Comparison of ENCODE assay signal across 31 cellular contexts in genomic region chr6:31634969-31635575, GRCh38. TPM values are rescaled to one million over a fixed set of nuclear protein-coding genes. Genes with fewer than 3 reads are reported as not detected.
DNase-seq lines count a peak whose midpoint lies in the region; ATAC-seq, FAIRE-seq and TF ChIP-seq lines count a peak whose summit lies in the region.
"Had no signal": no experiment of that assay in that cellular context is flagged by ENCODE, and none has a peak within 500 bp of the region (broad histone marks: within the 10 kb centered on the region; RNA-seq: fewer than 3 reads in every experiment).

No MANE protein-coding gene starts in this region.

- peak overlapping the region; percentile 3 for H2AK9ac ChIP-seq in IMR-90 (replicated peaks; ENCODE audit: low read depth, low read length, poor library complexity)

- POLR2A ChIA-PET in IMR-90 (lab: Charles Lee; ENCODE audit: unreplicated experiment) (no interaction called here), H1 (lab: Charles Lee; ENCODE audit: partially characterized antibody) (interaction anchor here (0.7 to 34.9 kb wide), 11 partner anchors 10 to 161 kb away, joined by 3 to 883 read pairs (median 4); partner anchors contain the start of genes APOM, ATP6V1G2, BAG6 and C6orf47)

- H3K4me2 ChIP-seq in IMR-90 (ENCODE audit: low read depth, low read length) (no peak overlapping the region), H1 (ENCODE audit: insufficient read depth in 1 of 2, low read depth in 2 of 2, low read length in 2 of 2) (no peak overlapping the region)

- no peak overlapping the region for H3K4me3 Mint-ChIP-seq in activated CD8-positive, alpha-beta memory T cell treated with anti-CD3 and anti-CD28 coated beads, Interleukin-2, amount 10 ng/mL, durations not matched to agents 7 days and 5 days
- H3K4me3 Mint-ChIP-seq in nephron: no peak overlapping the region
- H3K4me3 Mint-ChIP-seq: B cell, H9 had no signal

- no peaks in the 10 kb centered on the region for H3K9me1 ChIP-seq in IMR-90 (ENCODE audit: insufficient read depth, low read length)

- H3K79me2 ChIP-seq in H1 (ENCODE audit: control insufficient read depth in 1 of 2, insufficient read depth in 2 of 2, low read length in 2 of 2): no peaks in the 10 kb centered on the region; a peak in 1 of 4 replicates

- no peak overlapping the region for H3K27ac ChIP-seq in IMR-90 (ENCODE audit: insufficient read depth, low read length)
- no peak overlapping the region for H3K27ac ChIP-seq in H1 (ENCODE audit: low read depth, low read length)
- H3K27ac ChIP-seq: esophagus squamous epithelium, HL-60, Peyer's patch, SJCRH30, thoracic aorta, vagina had no signal

- no peak for FAIRE-seq in H1 (lab: Jason Lieb, UNC)
- FAIRE-seq: small intestine, TTC549 had no signal

- H3K36me3 ChIP-seq in IMR-90 (ENCODE audit: control insufficient read depth, insufficient read depth, low read length) (peaks cover 85% of the 10 kb centered on the region), H1 (ENCODE audit: control insufficient read depth in 2 of 4, insufficient read depth in 4 of 4, low read length in 3 of 4) (peaks cover 64 to 98% (median 83%) of the 10 kb centered on the region in 4 experiments)

- peaks cover 61% of the 10 kb centered on the region for H3K36me3 Mint-ChIP-seq in activated CD8-positive, alpha-beta memory T cell treated with anti-CD3 and anti-CD28 coated beads, Interleukin-2, amount 10 ng/mL, durations not matched to agents 7 days and 5 days
- peaks cover 75% of the 10 kb centered on the region for H3K36me3 Mint-ChIP-seq in nephron (ENCODE audit: low read depth)

- H3K9me3 ChIP-seq in IMR-90 (ENCODE audit: control insufficient read depth, insufficient read depth, low read length) (no peaks in the 10 kb centered on the region), H1 (ENCODE audit: insufficient read depth in 2 of 2, low read depth in 1 of 2, low read length in 1 of 2) (no peaks in the 10 kb centered on the region)
- H3K9me3 ChIP-seq: esophagus squamous epithelium, gastroesophageal sphincter, mucosa of descending colon, Peyer's patch, SJCRH30, thoracic aorta, vagina had no signal

- intact Hi-C loops in IMR-90 (cut with micrococcal nuclease): no loop called here

- H3K56ac ChIP-seq in IMR-90 (ENCODE audit: extremely low read depth, insufficient read depth, low read length) (no peak overlapping the region), H1 (replicated peaks; ENCODE audit: insufficient read length, low read depth, low read length) (no peak overlapping the region)

- H3K4me3 ChIP-seq in IMR-90 (ENCODE audit: insufficient read depth, low read depth, low read length) (no peak overlapping the region), H1 (ENCODE audit: extremely low read depth in 1 of 4, insufficient read depth in 2 of 4, low read depth in 3 of 4, low read length in 4 of 4) (no peak overlapping the region)
- H3K4me3 ChIP-seq: esophagus squamous epithelium, gastroesophageal sphincter, mucosa of descending colon, Peyer's patch, SJCRH30, thoracic aorta, vagina had no signal

- H3K4me1 ChIP-seq in IMR-90 (ENCODE audit: control insufficient read depth, insufficient read depth, low read length) (no peaks in the 10 kb centered on the region; the same call in 1 of the 2 replicates), H1 (replicated peaks in 1 of 4; ENCODE audit: control insufficient read depth in 3 of 4, insufficient read depth in 4 of 4, low read length in 3 of 4) (no peaks in the 10 kb centered on the region)
- H3K4me1 ChIP-seq: esophagus squamous epithelium, gastroesophageal sphincter, Peyer's patch, SJCRH30, vagina had no signal

- H3K27ac Mint-ChIP-seq in activated CD8-positive, alpha-beta memory T cell treated with anti-CD3 and anti-CD28 coated beads, Interleukin-2, amount 10 ng/mL, durations not matched to agents 7 days and 5 days: peak overlapping the region; percentile 39
- peak overlapping the region in 2 of 3 experiments; percentile 10 to 23 for H3K27ac Mint-ChIP-seq in nephron
- H3K27ac Mint-ChIP-seq: B cell had no signal

- TF ChIP-seq RAD21 in IMR-90 (IDR thresholded peaks at IDR 0.05; ENCODE audit: low read length): no peak
- no peak for TF ChIP-seq RAD21 in H1 (IDR thresholded peaks at IDR 0.05 in 1 of 2, conservative IDR thresholded peaks at IDR 0.05 in 1 of 2; ENCODE audit: low read depth in 2 of 2, low read length in 2 of 2)

- no peak for TF ChIP-seq POLR2A in IMR-90 (IDR thresholded peaks at IDR 0.05; ENCODE audit: low read depth, low read length)
- no peak; a peak in 1 of 3 replicates for TF ChIP-seq POLR2A in H1 (IDR thresholded peaks at IDR 0.05; ENCODE audit: control extremely low read depth in 1 of 2, low read depth in 2 of 2, low read length in 2 of 2)

- H4K20me1 ChIP-seq in IMR-90 (ENCODE audit: insufficient read depth, low read length) (peaks cover 28% of the 10 kb centered on the region), H1 (replicated peaks in 1 of 2; ENCODE audit: control insufficient read depth in 1 of 2, insufficient read depth in 2 of 2, low read length in 2 of 2) (peaks cover 19 to 21% of the 10 kb centered on the region in 2 experiments)

- H4K8ac ChIP-seq in IMR-90 (ENCODE audit: low read depth in 2 of 2, low read length in 2 of 2): no peak overlapping the region
- H4K8ac ChIP-seq in H1 (ENCODE audit: extremely low read depth, insufficient read depth, low read length): 0 out of 2 replicates have a peak overlapping the region, but pooled peaks have one; percentile 9

- H3K9me3 Mint-ChIP-seq in activated CD8-positive, alpha-beta memory T cell treated with anti-CD3 and anti-CD28 coated beads, Interleukin-2, amount 10 ng/mL, durations not matched to agents 7 days and 5 days (ENCODE audit: low read depth): no peaks in the 10 kb centered on the region
- H3K9me3 Mint-ChIP-seq in nephron: no peaks in the 10 kb centered on the region
- H3K9me3 Mint-ChIP-seq: H9 had no signal

- H3K23me2 ChIP-seq in H1 (ENCODE audit: low read depth, low read length): no peaks in the 10 kb centered on the region

- H3K9ac ChIP-seq in IMR-90 (ENCODE audit: low read depth, low read length) (no peak overlapping the region), H1 (replicated peaks in 1 of 4; ENCODE audit: extremely low read depth in 1 of 4, low read depth in 3 of 4, low read length in 3 of 4) (no peak overlapping the region)

- H4K5ac ChIP-seq in IMR-90 (ENCODE audit: low read depth, low read length) (no peak overlapping the region), H1 (ENCODE audit: insufficient read length, low read depth, low read length) (no peak overlapping the region)

- H3K4ac ChIP-seq in IMR-90 (ENCODE audit: low read depth, low read length): no peak overlapping the region
- no peak overlapping the region for H3K4ac ChIP-seq in H1 (replicated peaks; ENCODE audit: insufficient read length, low read depth, low read length)

- no peak overlapping the region for H2BK12ac ChIP-seq in H1 (ENCODE audit: low read depth, low read length)

- CTCF ChIA-PET in activated CD8-positive, alpha-beta memory T cell treated with anti-CD3 and anti-CD28 coated beads, Interleukin-2, amount 10 ng/mL, durations not matched to agents 7 days and 5 days (lab: Charles Lee): interaction anchor here (1.0 to 1.7 kb wide), 3 partner anchors 15 to 36 kb away, joined by 3 read pairs; no protein-coding TSS in a partner anchor
- CTCF ChIA-PET in IMR-90 (lab: Yijun Ruan, JAX): no interaction called here
- CTCF ChIA-PET in H1 (lab: Charles Lee; ENCODE audit: partially characterized antibody): interaction anchor here (1.0 to 3.0 kb wide), 7 partner anchors 8 to 317 kb away, joined by 3 to 11 read pairs (median 6); partner anchors contain the start of genes BAG6 and GPANK1

- H3K18ac ChIP-seq in IMR-90 (ENCODE audit: low read depth, low read length): no peak overlapping the region
- H3K18ac ChIP-seq in H1 (ENCODE audit: extremely low read depth, low read length): no peak overlapping the region

- H4K91ac ChIP-seq in IMR-90 (ENCODE audit: insufficient read depth, low read depth, low read length) (no peak overlapping the region), H1 (replicated peaks; ENCODE audit: insufficient read length, low read length) (no peak overlapping the region)

- in situ Hi-C loops in IMR-90 (cut with MboI; ENCODE audit: low sequenced_read_pairs): no loop called here

- H2AFZ ChIP-seq in IMR-90 (replicated peaks; ENCODE audit: low read length, poor library complexity): no peak overlapping the region
- H2AFZ ChIP-seq in H1 (ENCODE audit: low read length): no peak overlapping the region

- TF ChIP-seq EP300 in H1 (IDR thresholded peaks at IDR 0.05; ENCODE audit: borderline replicate concordance in 1 of 2, low read depth in 2 of 2, low read length in 2 of 2): no peak

- no peak overlapping the region for H3K23ac ChIP-seq in IMR-90 (ENCODE audit: low read depth, low read length)
- no peak overlapping the region for H3K23ac ChIP-seq in H1 (ENCODE audit: insufficient read length)

- BruUV-seq in IMR-90 (replicated peaks; lab: Mats Ljungman, UMichigan): no TSS peak

- ATAC-seq in activated CD8-positive, alpha-beta memory T cell treated with anti-CD3 and anti-CD28 coated beads, Interleukin-2, amount 10 ng/mL, durations not matched to agents 7 days and 5 days: no peak
- ATAC-seq in IMR-90 (ENCODE audit: low read depth): no peak
- ATAC-seq: gastroesophageal sphincter, left ventricle myocardium superior, mucosa of descending colon had no signal

- no peak overlapping the region for H2BK20ac ChIP-seq in IMR-90 (ENCODE audit: low read depth, low read length)
- H2BK20ac ChIP-seq in H1 (ENCODE audit: low read length): no peak overlapping the region

- dilution Hi-C loops in IMR-90 (cut with HindIII; ENCODE audit: low sequenced_read_pairs, unreplicated experiment): no loop called here

- H2BK5ac ChIP-seq in IMR-90 (ENCODE audit: low read depth, low read length, poor library complexity, severe bottlenecking) (no peak overlapping the region), H1 (ENCODE audit: low read depth, low read length) (no peak overlapping the region)

- no peak for TF ChIP-seq CTCF in IMR-90 (conservative IDR thresholded peaks at IDR 0.05; ENCODE audit: low read depth, low read length)
- no peak for TF ChIP-seq CTCF in H1 (IDR thresholded peaks at IDR 0.05; ENCODE audit: control extremely low read depth in 1 of 3, insufficient read depth in 1 of 3, low read depth in 1 of 3, low read length in 3 of 3)
- no peak for TF ChIP-seq CTCF in nephron (IDR thresholded peaks at IDR 0.05; ENCODE audit: unreplicated experiment in 3 of 3)

- no peak overlapping the region for H3K14ac ChIP-seq in IMR-90 (replicated peaks; ENCODE audit: low read depth, low read length)
- no peak overlapping the region for H3K14ac ChIP-seq in H1 (ENCODE audit: insufficient read length)

- H2BK120ac ChIP-seq in IMR-90 (ENCODE audit: low read depth, low read length) (no peak overlapping the region), H1 (replicated peaks; ENCODE audit: low read depth, low read length) (no peak overlapping the region)

- H3K79me1 ChIP-seq in IMR-90 (ENCODE audit: low read depth in 1 of 2, low read length in 2 of 2) (peaks cover 29 to 39% of the 10 kb centered on the region in 2 experiments), H1 (ENCODE audit: low read depth, low read length) (peaks cover 9% of the 10 kb centered on the region; the same call in 1 of the 2 replicates)

- H2BK15ac ChIP-seq in IMR-90 (ENCODE audit: low read depth, low read length): no peak overlapping the region
- H2BK15ac ChIP-seq in H1 (ENCODE audit: low read length): no peak overlapping the region

- 83% methylated on average over 7 of the region's 11 CpGs; no CpG with 5 or more reads in 1 of the 2 experiments for WGBS in IMR-90 (ENCODE audit: extremely low coverage in 2 of 2, insufficient read length in 1 of 2), 2 experiments
- WGBS in H1 (ENCODE audit: extremely low coverage in 1 of 2, insufficient coverage in 1 of 2, insufficient read length in 1 of 2, insufficient replicate concordance in 2 of 2, low coverage in 1 of 2, low lambda C conversion rate in 2 of 2, missing lambda C conversion rate in 1 of 2), 2 experiments: 86% methylated on average over 11 of the region's 11 CpGs; no CpG with 5 or more reads in 1 of the 2 experiments

- no peaks in the 10 kb centered on the region for H3K27me3 Mint-ChIP-seq in activated CD8-positive, alpha-beta memory T cell treated with anti-CD3 and anti-CD28 coated beads, Interleukin-2, amount 10 ng/mL, durations not matched to agents 7 days and 5 days
- H3K27me3 Mint-ChIP-seq in nephron (ENCODE audit: low read depth): no peaks in the 10 kb centered on the region
- H3K27me3 Mint-ChIP-seq: B cell had no signal

- H2AK5ac ChIP-seq in IMR-90 (ENCODE audit: low read depth, low read length) (no peak overlapping the region), H1 (ENCODE audit: low read depth, low read length) (no peak overlapping the region)

- peaks cover 6% of the 10 kb centered on the region for H3K4me1 Mint-ChIP-seq in activated CD8-positive, alpha-beta memory T cell treated with anti-CD3 and anti-CD28 coated beads, Interleukin-2, amount 10 ng/mL, durations not matched to agents 7 days and 5 days
- no peaks in the 10 kb centered on the region for H3K4me1 Mint-ChIP-seq in nephron
- H3K4me1 Mint-ChIP-seq: B cell had no signal

- DNase-seq in activated CD8-positive, alpha-beta memory T cell treated with anti-CD3 and anti-CD28 coated beads, Interleukin-2, amount 10 ng/mL, durations not matched to agents 7 days and 5 days: no peak
- no peak for DNase-seq in activated CD8-positive, alpha-beta memory T cell treated with anti-CD3 and anti-CD28 coated beads for 24 hours
- DNase-seq in IMR-90 (no peak), H1 (ENCODE audit: low read depth in 1 of 2, low spot score in 2 of 2) (no peak), DMS53 treated with DMSO at 0.1 percent for 48 hours (lab: John Stamatoyannopoulos, UW; ENCODE audit: unreplicated experiment) (no peak), T-helper 2 cell (no peak), GM19238 (ENCODE audit: insufficient read length, low spot score) (no peak)
- DNase-seq: activated CD4-positive, CD25-positive, alpha-beta regulatory T cell treated with anti-CD3 and anti-CD28 coated beads, Interleukin-2, amount 50 U/mL, for 72 hours; activated effector memory CD4-positive, alpha-beta T cell treated with Interleukin-2 at 50 U/mL for 16 hours; amygdala; cortex of kidney; DMS79 treated with DMSO at 0.1 percent for 48 hours; esophagus squamous epithelium; H9; left ventricle myocardium superior; mucosa of descending colon; NCI-H1048; NCI-H1930; NCI-H526 treated with DMSO at 0.1 percent for 48 hours; Peyer's patch; SJCRH30; small intestine; stimulated activated CD4-positive, alpha-beta T cell treated with anti-CD3 and anti-CD28 coated beads, Interleukin-2, amount 100 ng/mL, for 24 hours; T-helper 1 cell had no signal

- H3K27me3 ChIP-seq in IMR-90 (ENCODE audit: control insufficient read depth, insufficient read depth, low read length) (no peaks in the 10 kb centered on the region), H1 (replicated peaks in 1 of 4; ENCODE audit: control insufficient read depth in 3 of 4, extremely low read depth in 1 of 4, insufficient read depth in 3 of 4, low read length in 3 of 4) (no peaks in the 10 kb centered on the region)
- H3K27me3 ChIP-seq: esophagus squamous epithelium, gastroesophageal sphincter, Peyer's patch, SJCRH30, vagina had no signal

RNA-seq across cellular contexts. Expression of gene PRRC2A, which starts 14.6 kb away (rescaled TPM):
- 100 to 1,000 TPM; 265 to 286 TPM for total RNA-seq in activated CD8-positive, alpha-beta memory T cell treated with anti-CD3 and anti-CD28 coated beads, Interleukin-2, amount 10 ng/mL, durations not matched to agents 7 days and 5 days
- 7.7 and 8.1 TPM in 2 replicates for total RNA-seq in IMR-90 (2012; rRNA removed)
- polyA plus RNA-seq in IMR-90 (2012; rRNA removed) (88.6 and 101 TPM in 2 replicates), H1 (2011; rRNA removed) (118 and 203 TPM in 2 replicates)
- 46.8 and 73.0 TPM in 2 replicates for polyA plus RNA-seq in IMR-90 (2012; cell fraction: cytosol; rRNA removed)
- polyA plus RNA-seq in IMR-90 (2012; cell fraction: nucleus; rRNA removed; ENCODE audit: low replicate concordance): 196 and 327 TPM in 2 replicates
- 300 and 303 TPM in 2 replicates for total RNA-seq in H1 (2021; fragmentation: NEBNext Ultra II Directional; extraction: Animal tissue kit (Norgen Biotek cat#: 25700))
- polyA plus RNA-seq in H1 (2011; cell fraction: cytosol; rRNA removed): 63.1 TPM
- polyA plus RNA-seq in H1 (2011; cell fraction: nucleus; rRNA removed): 366 TPM
- 204 to 302 TPM (median 286 TPM) in 4 replicates for polyA plus RNA-seq in H1 (2012, experiment 1 of 2)
- 195 TPM for polyA plus RNA-seq in H1 (2012, experiment 2 of 2)
- polyA plus RNA-seq in H1 (2013, experiment 1 of 2): 170 TPM
- polyA plus RNA-seq in H1 (2013, experiment 2 of 2): 161 TPM
- 48.9 and 79.4 TPM in 2 replicates for polyA minus RNA-seq in H1 (2011; rRNA and poly(A)+ RNA removed)
- polyA minus RNA-seq in H1 (2011; cell fraction: cytosol; rRNA and poly(A)+ RNA removed): 138 TPM
- 161 TPM for polyA minus RNA-seq in H1 (2011; cell fraction: nucleus; rRNA and poly(A)+ RNA removed)

RNA-seq across cellular contexts. Expression of gene BAG6, which starts 17.4 kb away (rescaled TPM):
- total RNA-seq in activated CD8-positive, alpha-beta memory T cell treated with anti-CD3 and anti-CD28 coated beads, Interleukin-2, amount 10 ng/mL, durations not matched to agents 7 days and 5 days: 100 to 1,000 TPM; 243 to 245 TPM
- 40.7 and 41.4 TPM in 2 replicates for total RNA-seq in IMR-90 (2012; rRNA removed)
- polyA plus RNA-seq in IMR-90 (2012; rRNA removed) (134 and 151 TPM in 2 replicates), H1 (2011; rRNA removed) (199 and 291 TPM in 2 replicates)
- polyA plus RNA-seq in IMR-90 (2012; cell fraction: cytosol; rRNA removed): 103 and 139 TPM in 2 replicates
- 262 and 478 TPM in 2 replicates for polyA plus RNA-seq in IMR-90 (2012; cell fraction: nucleus; rRNA removed; ENCODE audit: low replicate concordance)
- 325 and 354 TPM in 2 replicates for total RNA-seq in H1 (2021; fragmentation: NEBNext Ultra II Directional; extraction: Animal tissue kit (Norgen Biotek cat#: 25700))
- polyA plus RNA-seq in H1 (2011; cell fraction: cytosol; rRNA removed): 144 TPM
- polyA plus RNA-seq in H1 (2011; cell fraction: nucleus; rRNA removed): 514 TPM
- 272 to 370 TPM (median 354 TPM) in 4 replicates for polyA plus RNA-seq in H1 (2012, experiment 1 of 2)
- 428 TPM for polyA plus RNA-seq in H1 (2012, experiment 2 of 2)
- 189 TPM for polyA plus RNA-seq in H1 (2013, experiment 1 of 2)
- 169 TPM for polyA plus RNA-seq in H1 (2013, experiment 2 of 2)
- 137 and 182 TPM in 2 replicates for polyA minus RNA-seq in H1 (2011; rRNA and poly(A)+ RNA removed)
- 197 TPM for polyA minus RNA-seq in H1 (2011; cell fraction: cytosol; rRNA and poly(A)+ RNA removed)
- polyA minus RNA-seq in H1 (2011; cell fraction: nucleus; rRNA and poly(A)+ RNA removed): 153 TPM

RNA-seq across cellular contexts. Expression of gene AIF1, which starts 20.0 kb away (rescaled TPM):
- total RNA-seq in activated CD8-positive, alpha-beta memory T cell treated with anti-CD3 and anti-CD28 coated beads, Interleukin-2, amount 10 ng/mL, durations not matched to agents 7 days and 5 days: 10 to 100 TPM; 47.4 to 63.4 TPM
- not detected in 2 replicates for total RNA-seq in IMR-90 (2012; rRNA removed)
- not detected in 2 replicates for polyA plus RNA-seq in IMR-90 (2012; rRNA removed)
- not detected in 2 replicates for polyA plus RNA-seq in IMR-90 (2012; cell fraction: cytosol; rRNA removed)
- polyA plus RNA-seq in IMR-90 (2012; cell fraction: nucleus; rRNA removed; ENCODE audit: low replicate concordance): not detected in 2 replicates
- total RNA-seq in H1 (2021; fragmentation: NEBNext Ultra II Directional; extraction: Animal tissue kit (Norgen Biotek cat#: 25700)): 7.5 and 9.8 TPM in 2 replicates
- 3.7 and 6.3 TPM in 2 replicates for polyA plus RNA-seq in H1 (2011; rRNA removed)
- 7.5 TPM for polyA plus RNA-seq in H1 (2011; cell fraction: cytosol; rRNA removed)
- polyA plus RNA-seq in H1 (2011; cell fraction: nucleus; rRNA removed): 1.6 TPM
- 10.6 to 14.2 TPM (median 13.4 TPM) in 4 replicates for polyA plus RNA-seq in H1 (2012, experiment 1 of 2)
- 37.2 TPM for polyA plus RNA-seq in H1 (2012, experiment 2 of 2)
- polyA plus RNA-seq in H1 (2013, experiment 1 of 2): 23.1 TPM
- 23.9 TPM for polyA plus RNA-seq in H1 (2013, experiment 2 of 2)
- 0.85 and 2.0 TPM in 2 replicates for polyA minus RNA-seq in H1 (2011; rRNA and poly(A)+ RNA removed)
- polyA minus RNA-seq in H1 (2011; cell fraction: cytosol; rRNA and poly(A)+ RNA removed): 2.9 TPM
- 2.1 TPM for polyA minus RNA-seq in H1 (2011; cell fraction: nucleus; rRNA and poly(A)+ RNA removed)
- total RNA-seq: SJCRH30 had no signal

RNA-seq across cellular contexts. Expression of gene APOM, which starts 20.6 kb away (rescaled TPM):
- 1 to 10 TPM; 1.9 to 3.7 TPM for total RNA-seq in activated CD8-positive, alpha-beta memory T cell treated with anti-CD3 and anti-CD28 coated beads, Interleukin-2, amount 10 ng/mL, durations not matched to agents 7 days and 5 days
- total RNA-seq in IMR-90 (2012; rRNA removed): 0.83 and 1.4 TPM in 2 replicates
- polyA plus RNA-seq in IMR-90 (2012; rRNA removed): 3.5 and 3.8 TPM in 2 replicates
- 2.7 and 4.5 TPM in 2 replicates for polyA plus RNA-seq in IMR-90 (2012; cell fraction: cytosol; rRNA removed)
- polyA plus RNA-seq in IMR-90 (2012; cell fraction: nucleus; rRNA removed; ENCODE audit: low replicate concordance): 1.7 and 3.3 TPM in 2 replicates
- total RNA-seq in H1 (2021; fragmentation: NEBNext Ultra II Directional; extraction: Animal tissue kit (Norgen Biotek cat#: 25700)): 3.4 and 3.8 TPM in 2 replicates
- 9.2 and 12.0 TPM in 2 replicates for polyA plus RNA-seq in H1 (2011; rRNA removed)
- 9.2 TPM for polyA plus RNA-seq in H1 (2011; cell fraction: cytosol; rRNA removed)
- 9.6 TPM for polyA plus RNA-seq in H1 (2011; cell fraction: nucleus; rRNA removed)
- polyA plus RNA-seq in H1 (2012, experiment 1 of 2): 3.4 to 6.3 TPM (median 5.9 TPM) in 4 replicates
- 8.1 TPM for polyA plus RNA-seq in H1 (2012, experiment 2 of 2)
- 5.3 TPM for polyA plus RNA-seq in H1 (2013, experiment 1 of 2)
- 5.8 TPM for polyA plus RNA-seq in H1 (2013, experiment 2 of 2)
- 2.5 and 3.5 TPM in 2 replicates for polyA minus RNA-seq in H1 (2011; rRNA and poly(A)+ RNA removed)
- 1.8 TPM for polyA minus RNA-seq in H1 (2011; cell fraction: cytosol; rRNA and poly(A)+ RNA removed)
- 2.9 TPM for polyA minus RNA-seq in H1 (2011; cell fraction: nucleus; rRNA and poly(A)+ RNA removed)
- total RNA-seq: vagina had no signal

RNA-seq across cellular contexts. Expression of gene C6orf47, which starts 25.5 kb away (rescaled TPM):
- total RNA-seq in activated CD8-positive, alpha-beta memory T cell treated with anti-CD3 and anti-CD28 coated beads, Interleukin-2, amount 10 ng/mL, durations not matched to agents 7 days and 5 days: 10 to 100 TPM; 24.7 to 27.2 TPM
- total RNA-seq in IMR-90 (2012; rRNA removed): 13.1 and 14.2 TPM in 2 replicates
- polyA plus RNA-seq in IMR-90 (2012; rRNA removed) (8.9 and 9.0 TPM in 2 replicates), H1 (2011; rRNA removed) (4.7 and 7.2 TPM in 2 replicates)
- polyA plus RNA-seq in IMR-90 (2012; cell fraction: cytosol; rRNA removed): 10.0 and 11.7 TPM in 2 replicates
- 4.0 and 4.1 TPM in 2 replicates for polyA plus RNA-seq in IMR-90 (2012; cell fraction: nucleus; rRNA removed; ENCODE audit: low replicate concordance)
- total RNA-seq in H1 (2021; fragmentation: NEBNext Ultra II Directional; extraction: Animal tissue kit (Norgen Biotek cat#: 25700)): 14.6 and 15.6 TPM in 2 replicates
- polyA plus RNA-seq in H1 (2011; cell fraction: cytosol; rRNA removed): 9.1 TPM
- polyA plus RNA-seq in H1 (2011; cell fraction: nucleus; rRNA removed): 7.5 TPM
- polyA plus RNA-seq in H1 (2012, experiment 1 of 2): 11.6 to 14.9 TPM (median 13.3 TPM) in 4 replicates
- polyA plus RNA-seq in H1 (2012, experiment 2 of 2): 6.6 TPM
- polyA plus RNA-seq in H1 (2013, experiment 1 of 2): 8.5 TPM
- 8.5 TPM for polyA plus RNA-seq in H1 (2013, experiment 2 of 2)
- polyA minus RNA-seq in H1 (2011; rRNA and poly(A)+ RNA removed): 6.3 and 7.1 TPM in 2 replicates
- polyA minus RNA-seq in H1 (2011; cell fraction: cytosol; rRNA and poly(A)+ RNA removed): 5.7 TPM
- 9.6 TPM for polyA minus RNA-seq in H1 (2011; cell fraction: nucleus; rRNA and poly(A)+ RNA removed)

Comparison
In these comparisons a context has a peak if more than half of its experiments do, and no peak if none do; other contexts are left out.
1. RNA of gene PRRC2A, which starts 14.6 kb away (total RNA-seq): 300 to 303 TPM in H1 and 265 to 286 TPM in activated CD8-positive, alpha-beta memory T cell treated with anti-CD3 and anti-CD28 coated beads, Interleukin-2, amount 10 ng/mL, durations not matched to agents 7 days and 5 days; 7.7 to 8.1 TPM in IMR-90; every median in the first group is over 10 times any median in the second.